2 cellular contexts compared by ENCODE assay signal in the genomic region with DNA sequence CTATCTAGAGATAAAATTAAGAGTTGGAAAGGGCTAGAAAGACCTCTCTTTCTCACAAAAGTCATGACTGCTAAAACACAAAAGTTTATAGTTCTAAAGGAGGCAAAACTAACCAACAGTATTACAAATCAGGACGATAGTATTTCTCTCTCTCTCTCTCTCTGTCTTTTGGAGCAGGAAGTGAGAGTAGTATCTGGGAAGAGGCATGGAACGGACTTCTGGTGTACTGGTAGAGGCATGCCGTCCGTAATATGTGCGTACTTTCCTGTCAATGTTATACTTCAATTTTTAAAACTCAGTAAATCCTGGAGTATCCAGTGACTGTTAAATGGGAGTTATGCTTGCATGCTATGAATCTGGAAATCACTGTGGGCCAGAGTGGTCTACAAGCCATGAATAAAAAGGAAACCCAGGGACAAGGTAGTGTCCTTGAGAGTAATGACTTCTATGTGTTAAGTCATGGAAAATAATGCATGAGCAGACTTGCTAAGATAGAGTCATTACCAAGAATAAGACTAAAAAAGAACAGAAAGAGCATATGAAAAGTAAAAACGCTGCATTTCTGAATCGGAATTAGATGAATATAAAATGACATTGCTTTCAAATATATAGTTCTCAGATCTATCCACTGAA.
TF ChIP-seq lines count a peak whose summit lies in the region.

No MANE protein-coding gene starts in this region.

TF ChIP-seq in A549, 52 proteins besides CTCF, POLR2A, EP300 and RAD21:
- TF ChIP-seq TP53 (CRISPR knock-in tag; IDR thresholded peaks at IDR 0.05) (no peak), PHF8 (IDR thresholded peaks at IDR 0.05; ENCODE audit: borderline replicate concordance, low read depth) (no peak), TFCP2L1 (CRISPR knock-in tag; IDR thresholded peaks at IDR 0.05) (no peak), POLR2AphosphoS2 (conservative IDR thresholded peaks at IDR 0.05; ENCODE audit: low read length) (no peak), HOXA7 (CRISPR knock-in tag; IDR thresholded peaks at IDR 0.05) (no peak), RFX5 (IDR thresholded peaks at IDR 0.05) (no peak), ZNF302 (CRISPR knock-in tag; IDR thresholded peaks at IDR 0.05) (no peak), RARB (CRISPR knock-in tag; IDR thresholded peaks at IDR 0.05) (no peak), HOXB5 (CRISPR knock-in tag; IDR thresholded peaks at IDR 0.05) (no peak), EHMT2 (IDR thresholded peaks at IDR 0.05; ENCODE audit: low read depth) (no peak), FOSL2 (IDR thresholded peaks at IDR 0.05) (no peak), FOSL2 (CRISPR knock-in tag; IDR thresholded peaks at IDR 0.05) (no peak), FOXS1 (CRISPR knock-in tag; IDR thresholded peaks at IDR 0.05) (no peak)
- TF ChIP-seq, protein P1, sequence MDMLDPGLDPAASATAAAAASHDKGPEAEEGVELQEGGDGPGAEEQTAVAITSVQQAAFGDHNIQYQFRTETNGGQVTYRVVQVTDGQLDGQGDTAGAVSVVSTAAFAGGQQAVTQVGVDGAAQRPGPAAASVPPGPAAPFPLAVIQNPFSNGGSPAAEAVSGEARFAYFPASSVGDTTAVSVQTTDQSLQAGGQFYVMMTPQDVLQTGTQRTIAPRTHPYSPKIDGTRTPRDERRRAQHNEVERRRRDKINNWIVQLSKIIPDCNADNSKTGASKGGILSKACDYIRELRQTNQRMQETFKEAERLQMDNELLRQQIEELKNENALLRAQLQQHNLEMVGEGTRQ (IDR thresholded peaks at IDR 0.05) = no peak
- TF ChIP-seq, protein P2, sequence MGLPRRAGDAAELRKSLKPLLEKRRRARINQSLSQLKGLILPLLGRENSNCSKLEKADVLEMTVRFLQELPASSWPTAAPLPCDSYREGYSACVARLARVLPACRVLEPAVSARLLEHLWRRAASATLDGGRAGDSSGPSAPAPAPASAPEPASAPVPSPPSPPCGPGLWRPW (IDR thresholded peaks at IDR 0.05) = no peak
- TF ChIP-seq, protein P3, sequence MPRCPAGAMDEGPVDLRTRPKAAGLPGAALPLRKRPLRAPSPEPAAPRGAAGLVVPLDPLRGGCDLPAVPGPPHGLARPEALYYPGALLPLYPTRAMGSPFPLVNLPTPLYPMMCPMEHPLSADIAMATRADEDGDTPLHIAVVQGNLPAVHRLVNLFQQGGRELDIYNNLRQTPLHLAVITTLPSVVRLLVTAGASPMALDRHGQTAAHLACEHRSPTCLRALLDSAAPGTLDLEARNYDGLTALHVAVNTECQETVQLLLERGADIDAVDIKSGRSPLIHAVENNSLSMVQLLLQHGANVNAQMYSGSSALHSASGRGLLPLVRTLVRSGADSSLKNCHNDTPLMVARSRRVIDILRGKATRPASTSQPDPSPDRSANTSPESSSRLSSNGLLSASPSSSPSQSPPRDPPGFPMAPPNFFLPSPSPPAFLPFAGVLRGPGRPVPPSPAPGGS (IDR thresholded peaks at IDR 0.05) = no peak
TF ChIP-seq in A549: peak in this region for 0.

TF ChIP-seq in endothelial cell of umbilical vein, 7 proteins besides CTCF, POLR2A, EP300 and RAD21:
- TF ChIP-seq GATA2 (IDR thresholded peaks at IDR 0.05; ENCODE audit: insufficient read depth, insufficient read length, low read depth, low read length) = no peak
- no peak for TF ChIP-seq FOS (IDR thresholded peaks at IDR 0.05; ENCODE audit: borderline replicate concordance, insufficient read depth, low read length)
- no peak for TF ChIP-seq JUN (IDR thresholded peaks at IDR 0.05; ENCODE audit: borderline replicate concordance, insufficient read depth, insufficient read length, low read depth)
- no peak for TF ChIP-seq EZH2 (IDR thresholded peaks at IDR 0.05; ENCODE audit: borderline replicate concordance, low read depth, low read length, severe bottlenecking)
- TF ChIP-seq, protein P4, sequence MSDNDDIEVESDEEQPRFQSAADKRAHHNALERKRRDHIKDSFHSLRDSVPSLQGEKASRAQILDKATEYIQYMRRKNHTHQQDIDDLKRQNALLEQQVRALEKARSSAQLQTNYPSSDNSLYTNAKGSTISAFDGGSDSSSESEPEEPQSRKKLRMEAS (IDR thresholded peaks at IDR 0.05; ENCODE audit: insufficient read depth, insufficient read length) = no peak
- no peak for TF ChIP-seq MYC (IDR thresholded peaks at IDR 0.05; ENCODE audit: low read depth, low read length)
- TF ChIP-seq POLR2AphosphoS5 (IDR thresholded peaks at IDR 0.05; ENCODE audit: insufficient read depth, low read depth, low read length) = no peak
